In genomic region chr2:64284751-64285150, GRCh38 we compare ENCODE assay signal across 1 cellular context.
TF ChIP-seq lines count a peak whose summit lies in the region.

No MANE protein-coding gene starts in this region.

TF ChIP-seq in GM12878, 131 proteins besides CTCF, POLR2A, EP300 and RAD21 (continued from another document):
- TF ChIP-seq ATF2 (IDR thresholded peaks at IDR 0.05; ENCODE audit: low read length) (no peak), ZNF622 (IDR thresholded peaks at IDR 0.05) (no peak), SRF (IDR thresholded peaks at IDR 0.05; ENCODE audit: low read depth in 2 of 2, low read length in 2 of 2) (no peak), ZZZ3 (IDR thresholded peaks at IDR 0.05; ENCODE audit: control insufficient read depth, insufficient read length, low read depth) (no peak), GATAD2B (conservative IDR thresholded peaks at IDR 0.05; ENCODE audit: low read depth) (no peak), HDAC6 (IDR thresholded peaks at IDR 0.05; ENCODE audit: unreplicated experiment) (no peak), SUPT20H (IDR thresholded peaks at IDR 0.05; ENCODE audit: borderline replicate concordance, control insufficient read depth, low read depth, low read length) (no peak), MTA3 (IDR thresholded peaks at IDR 0.05; ENCODE audit: borderline replicate concordance, low read length) (no peak)
- TF ChIP-seq, protein P1, sequence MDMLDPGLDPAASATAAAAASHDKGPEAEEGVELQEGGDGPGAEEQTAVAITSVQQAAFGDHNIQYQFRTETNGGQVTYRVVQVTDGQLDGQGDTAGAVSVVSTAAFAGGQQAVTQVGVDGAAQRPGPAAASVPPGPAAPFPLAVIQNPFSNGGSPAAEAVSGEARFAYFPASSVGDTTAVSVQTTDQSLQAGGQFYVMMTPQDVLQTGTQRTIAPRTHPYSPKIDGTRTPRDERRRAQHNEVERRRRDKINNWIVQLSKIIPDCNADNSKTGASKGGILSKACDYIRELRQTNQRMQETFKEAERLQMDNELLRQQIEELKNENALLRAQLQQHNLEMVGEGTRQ (IDR thresholded peaks at IDR 0.05; ENCODE audit: borderline replicate concordance, low read depth, low read length): no peak
